In genomic region chr7:150373049-150373801, GRCh38 we compare ENCODE assay signal across 10 cellular contexts. TPM values are rescaled to one million over a fixed set of nuclear protein-coding genes. Genes with fewer than 3 reads are reported as not detected.
DNase-seq lines count a peak whose midpoint lies in the region; ATAC-seq and TF ChIP-seq lines count a peak whose summit lies in the region.
"Had no signal": no experiment of that assay in that cellular context is flagged by ENCODE, and none has a peak within 500 bp of the region (broad histone marks: within the 10 kb centered on the region; RNA-seq: fewer than 3 reads in every experiment).

No MANE protein-coding gene starts in this region.

- no peak for ATAC-seq in activated CD8-positive, alpha-beta T cell treated with anti-CD3 and anti-CD28 coated beads for 36 hours
- no peak for ATAC-seq in activated CD8-positive, alpha-beta T cell treated with anti-CD3 and anti-CD28 coated beads, Interleukin-2, amount 10 ng/mL, durations not matched to agents 7 days and 5 days
- no peak for ATAC-seq in PC-3
- peak; percentile 36 for ATAC-seq in left ventricle myocardium superior
- no peak for ATAC-seq in stimulated activated effector memory CD8-positive, alpha-beta T cell treated with anti-CD3 and anti-CD28 coated beads, Interleukin-12 subunit alpha, Interleukin-12 subunit beta, amount 100 ng/mL, for 72 hours
- ATAC-seq in left lobe of liver: no peak
- ATAC-seq in HG02840 (IDR thresholded peaks at IDR 0.05; ENCODE audit: low FRiP score, unreplicated experiment): no peak

- POLR2A ChIA-PET in activated CD8-positive, alpha-beta T cell treated with anti-CD3 and anti-CD28 coated beads for 36 hours (lab: Charles Lee): interaction anchor here (1.2 kb wide), 1 partner anchor 60 kb away, joined by 3 read pairs; no protein-coding TSS in a partner anchor
- POLR2A ChIA-PET in activated CD8-positive, alpha-beta T cell treated with anti-CD3 and anti-CD28 coated beads, Interleukin-2, amount 10 ng/mL, durations not matched to agents 7 days and 5 days (lab: Charles Lee): no interaction called here
- POLR2A ChIA-PET in PC-3 (lab: Charles Lee; ENCODE audit: unreplicated experiment): interaction anchor here (0.5 kb wide), 1 partner anchor 1184 kb away, joined by 3 read pairs; no protein-coding TSS in a partner anchor

- no peak overlapping the region for H3K4me3 Mint-ChIP-seq in activated CD8-positive, alpha-beta T cell treated with anti-CD3 and anti-CD28 coated beads for 36 hours
- no peak overlapping the region for H3K4me3 Mint-ChIP-seq in activated CD8-positive, alpha-beta T cell treated with anti-CD3 and anti-CD28 coated beads, Interleukin-2, amount 10 ng/mL, durations not matched to agents 7 days and 5 days
- no peak overlapping the region for H3K4me3 Mint-ChIP-seq in stimulated activated effector memory CD8-positive, alpha-beta T cell treated with anti-CD3 and anti-CD28 coated beads, Interleukin-12 subunit alpha, Interleukin-12 subunit beta, amount 100 ng/mL, for 72 hours
- H3K4me3 Mint-ChIP-seq in activated T-helper 2 cell treated with anti-CD3 and anti-CD28 coated beads, Interferon-gamma antibody, Interleukin-2, Interleukin-4, amounts not matched to agents 10 μg/mL and 5 μg/mL and 100 μg/mL, durations not matched to agents 14 hours and 24 hours and 36 hours (ENCODE audit: low read depth): no peak overlapping the region

- no peaks in the 10 kb centered on the region for H3K27me3 ChIP-seq in PC-3 (ENCODE audit: low read length)

- no peak overlapping the region for H2AFZ ChIP-seq in PC-3 (ENCODE audit: low read length)

- H3K27ac Mint-ChIP-seq in activated CD8-positive, alpha-beta T cell treated with anti-CD3 and anti-CD28 coated beads for 36 hours: peak overlapping the region; percentile 57
- H3K27ac Mint-ChIP-seq in activated CD8-positive, alpha-beta T cell treated with anti-CD3 and anti-CD28 coated beads, Interleukin-2, amount 10 ng/mL, durations not matched to agents 7 days and 5 days: no peak overlapping the region
- H3K27ac Mint-ChIP-seq in stimulated activated effector memory CD8-positive, alpha-beta T cell treated with anti-CD3 and anti-CD28 coated beads, Interleukin-12 subunit alpha, Interleukin-12 subunit beta, amount 100 ng/mL, for 72 hours: peak overlapping the region; percentile 20
- H3K27ac Mint-ChIP-seq in activated T-helper 2 cell treated with anti-CD3 and anti-CD28 coated beads, Interferon-gamma antibody, Interleukin-2, Interleukin-4, amounts not matched to agents 10 μg/mL and 5 μg/mL and 100 μg/mL, durations not matched to agents 14 hours and 24 hours and 36 hours: no peak overlapping the region

- H4K20me1 ChIP-seq in PC-3 (ENCODE audit: low read length): 0 out of 2 replicates have a peak, but pooled peaks cover 11% of the 10 kb centered on the region

- no peaks in the 10 kb centered on the region for H3K27me3 Mint-ChIP-seq in activated CD8-positive, alpha-beta T cell treated with anti-CD3 and anti-CD28 coated beads for 36 hours
- no peaks in the 10 kb centered on the region for H3K27me3 Mint-ChIP-seq in activated CD8-positive, alpha-beta T cell treated with anti-CD3 and anti-CD28 coated beads, Interleukin-2, amount 10 ng/mL, durations not matched to agents 7 days and 5 days (ENCODE audit: low read depth)
- no peaks in the 10 kb centered on the region for H3K27me3 Mint-ChIP-seq in activated T-helper 2 cell treated with anti-CD3 and anti-CD28 coated beads, Interferon-gamma antibody, Interleukin-2, Interleukin-4, amounts not matched to agents 10 μg/mL and 5 μg/mL and 100 μg/mL, durations not matched to agents 14 hours and 24 hours and 36 hours (ENCODE audit: low read depth)

- H3K4me1 ChIP-seq in PC-3 (ENCODE audit: insufficient read depth, low read length): peaks cover 21% of the 10 kb centered on the region

- peaks cover 52% of the 10 kb centered on the region for H3K79me2 ChIP-seq in PC-3 (ENCODE audit: low read length)

- no peaks in the 10 kb centered on the region for H3K9me3 ChIP-seq in PC-3 (ENCODE audit: low read length)

- no peaks in the 10 kb centered on the region for H3K36me3 ChIP-seq in PC-3 (ENCODE audit: low read depth, low read length)

- no peak overlapping the region for H3K4me3 ChIP-seq in PC-3 (ENCODE audit: low read length)

- peaks cover 5% of the 10 kb centered on the region for H3F3A ChIP-seq in PC-3 (ENCODE audit: low read length, unreplicated experiment)

- no peaks in the 10 kb centered on the region for H3K9me2 ChIP-seq in PC-3 (replicated peaks; ENCODE audit: low read length)

- no peak overlapping the region for H3K27ac ChIP-seq in PC-3 (ENCODE audit: low read length)

- H3K9ac ChIP-seq in PC-3 (ENCODE audit: low read length): no peak overlapping the region

- H3K9me3 Mint-ChIP-seq in activated CD8-positive, alpha-beta T cell treated with anti-CD3 and anti-CD28 coated beads for 36 hours: no peaks in the 10 kb centered on the region
- no peaks in the 10 kb centered on the region for H3K9me3 Mint-ChIP-seq in activated CD8-positive, alpha-beta T cell treated with anti-CD3 and anti-CD28 coated beads, Interleukin-2, amount 10 ng/mL, durations not matched to agents 7 days and 5 days (ENCODE audit: insufficient read depth)
- H3K9me3 Mint-ChIP-seq in stimulated activated effector memory CD8-positive, alpha-beta T cell treated with anti-CD3 and anti-CD28 coated beads, Interleukin-12 subunit alpha, Interleukin-12 subunit beta, amount 100 ng/mL, for 72 hours: no peaks in the 10 kb centered on the region
- no peaks in the 10 kb centered on the region for H3K9me3 Mint-ChIP-seq in activated T-helper 2 cell treated with anti-CD3 and anti-CD28 coated beads, Interferon-gamma antibody, Interleukin-2, Interleukin-4, amounts not matched to agents 10 μg/mL and 5 μg/mL and 100 μg/mL, durations not matched to agents 14 hours and 24 hours and 36 hours

- H3K4me2 ChIP-seq in PC-3 (ENCODE audit: low read length): no peak overlapping the region

- H3K36me3 Mint-ChIP-seq in activated CD8-positive, alpha-beta T cell treated with anti-CD3 and anti-CD28 coated beads for 36 hours (ENCODE audit: low read depth): peaks cover 31% of the 10 kb centered on the region
- H3K36me3 Mint-ChIP-seq in activated CD8-positive, alpha-beta T cell treated with anti-CD3 and anti-CD28 coated beads, Interleukin-2, amount 10 ng/mL, durations not matched to agents 7 days and 5 days (ENCODE audit: low read depth): peaks cover 22% of the 10 kb centered on the region
- H3K36me3 Mint-ChIP-seq in stimulated activated effector memory CD8-positive, alpha-beta T cell treated with anti-CD3 and anti-CD28 coated beads, Interleukin-12 subunit alpha, Interleukin-12 subunit beta, amount 100 ng/mL, for 72 hours: peaks cover 37% of the 10 kb centered on the region
- peaks cover 52% of the 10 kb centered on the region for H3K36me3 Mint-ChIP-seq in activated T-helper 2 cell treated with anti-CD3 and anti-CD28 coated beads, Interferon-gamma antibody, Interleukin-2, Interleukin-4, amounts not matched to agents 10 μg/mL and 5 μg/mL and 100 μg/mL, durations not matched to agents 14 hours and 24 hours and 36 hours (ENCODE audit: low read depth)

- BruUV-seq in PC-3 (replicated peaks; lab: Mats Ljungman, UMichigan): TSS peak; percentile 1

- no peak for TF ChIP-seq CTCF in activated CD8-positive, alpha-beta T cell treated with anti-CD3 and anti-CD28 coated beads for 36 hours (IDR thresholded peaks at IDR 0.05)
- TF ChIP-seq CTCF in PC-3 (conservative IDR thresholded peaks at IDR 0.05; ENCODE audit: low read depth, low read length): no peak

- peaks cover 68% of the 10 kb centered on the region for H3K4me1 Mint-ChIP-seq in activated CD8-positive, alpha-beta T cell treated with anti-CD3 and anti-CD28 coated beads for 36 hours (ENCODE audit: low read depth)
- peaks cover 44% of the 10 kb centered on the region for H3K4me1 Mint-ChIP-seq in activated CD8-positive, alpha-beta T cell treated with anti-CD3 and anti-CD28 coated beads, Interleukin-2, amount 10 ng/mL, durations not matched to agents 7 days and 5 days (ENCODE audit: low read depth)
- H3K4me1 Mint-ChIP-seq in stimulated activated effector memory CD8-positive, alpha-beta T cell treated with anti-CD3 and anti-CD28 coated beads, Interleukin-12 subunit alpha, Interleukin-12 subunit beta, amount 100 ng/mL, for 72 hours: peaks cover 55% of the 10 kb centered on the region
- H3K4me1 Mint-ChIP-seq in activated T-helper 2 cell treated with anti-CD3 and anti-CD28 coated beads, Interferon-gamma antibody, Interleukin-2, Interleukin-4, amounts not matched to agents 10 μg/mL and 5 μg/mL and 100 μg/mL, durations not matched to agents 14 hours and 24 hours and 36 hours (ENCODE audit: low read depth): peaks cover 45% of the 10 kb centered on the region

- intact Hi-C loops in activated CD8-positive, alpha-beta T cell treated with anti-CD3 and anti-CD28 coated beads for 36 hours (cut with micrococcal nuclease): no loop called here
- intact Hi-C loops in PC-3 (cut with micrococcal nuclease) (no loop called here), left ventricle myocardium superior (cut with micrococcal nuclease) (no loop called here)
- intact Hi-C loops in activated T-helper 2 cell treated with anti-CD3 and anti-CD28 coated beads, Interferon-gamma antibody, Interleukin-2, Interleukin-4, amounts not matched to agents 10 μg/mL and 5 μg/mL and 100 μg/mL, durations not matched to agents 14 hours and 24 hours and 36 hours (cut with micrococcal nuclease): no loop called here

- CTCF ChIA-PET in activated CD8-positive, alpha-beta T cell treated with anti-CD3 and anti-CD28 coated beads for 36 hours (lab: Charles Lee): no interaction called here
- CTCF ChIA-PET in activated CD8-positive, alpha-beta T cell treated with anti-CD3 and anti-CD28 coated beads, Interleukin-2, amount 10 ng/mL, durations not matched to agents 7 days and 5 days (lab: Charles Lee): interaction anchor here (1.5 kb wide), 1 partner anchor 16 kb away, joined by 5 read pairs; no protein-coding TSS in a partner anchor
- CTCF ChIA-PET in PC-3 (lab: Charles Lee): no interaction called here

- DNase-seq in activated CD8-positive, alpha-beta T cell treated with anti-CD3 and anti-CD28 coated beads for 36 hours: no peak
- no peak for DNase-seq in activated CD8-positive, alpha-beta T cell treated with anti-CD3 and anti-CD28 coated beads, Interleukin-2, amount 10 ng/mL, durations not matched to agents 7 days and 5 days
- DNase-seq in PC-3 (no peak), left ventricle myocardium superior (peak; percentile 57), left lobe of liver (ENCODE audit: low spot score) (no peak)
- no peak for DNase-seq in stimulated activated effector memory CD8-positive, alpha-beta T cell treated with anti-CD3 and anti-CD28 coated beads, Interleukin-12 subunit alpha, Interleukin-12 subunit beta, amount 100 ng/mL, for 72 hours (ENCODE audit: low spot score in 2 of 2)
- DNase-seq in activated T-helper 2 cell treated with anti-CD3 and anti-CD28 coated beads, Interferon-gamma antibody, Interleukin-2, Interleukin-4, amounts not matched to agents 10 μg/mL and 5 μg/mL and 100 μg/mL, durations not matched to agents 14 hours and 24 hours and 36 hours (ENCODE audit: low spot score): no peak

RNA-seq across cellular contexts. Expression of gene REPIN1, which starts 4.6 kb away (rescaled TPM):
- total RNA-seq in activated CD8-positive, alpha-beta T cell treated with anti-CD3 and anti-CD28 coated beads for 36 hours: 10 to 100 TPM; 56.0 to 59.2 TPM
- 10 to 100 TPM; 40.9 to 43.1 TPM for total RNA-seq in activated CD8-positive, alpha-beta T cell treated with anti-CD3 and anti-CD28 coated beads, Interleukin-2, amount 10 ng/mL, durations not matched to agents 7 days and 5 days
- 124 and 153 TPM in 2 replicates for total RNA-seq in PC-3 (2014; rRNA removed)
- total RNA-seq in left ventricle myocardium superior: 131 TPM
- total RNA-seq in activated T-helper 2 cell treated with anti-CD3 and anti-CD28 coated beads, Interferon-gamma antibody, Interleukin-2, Interleukin-4, amounts not matched to agents 10 μg/mL and 5 μg/mL and 100 μg/mL, durations not matched to agents 14 hours and 24 hours and 36 hours: 81.5 and 82.2 TPM in 2 replicates
- 93.5 TPM for total RNA-seq in left lobe of liver

RNA-seq across cellular contexts. Expression of gene ZNF775, which starts 5.9 kb away (rescaled TPM):
- 1 to 10 TPM; 4.7 to 4.9 TPM for total RNA-seq in activated CD8-positive, alpha-beta T cell treated with anti-CD3 and anti-CD28 coated beads for 36 hours
- total RNA-seq in activated CD8-positive, alpha-beta T cell treated with anti-CD3 and anti-CD28 coated beads, Interleukin-2, amount 10 ng/mL, durations not matched to agents 7 days and 5 days: 1 to 10 TPM; 6.7 to 7.7 TPM
- 3.7 and 4.7 TPM in 2 replicates for total RNA-seq in PC-3 (2014; rRNA removed)
- total RNA-seq in left ventricle myocardium superior: 3.0 TPM
- total RNA-seq in activated T-helper 2 cell treated with anti-CD3 and anti-CD28 coated beads, Interferon-gamma antibody, Interleukin-2, Interleukin-4, amounts not matched to agents 10 μg/mL and 5 μg/mL and 100 μg/mL, durations not matched to agents 14 hours and 24 hours and 36 hours: 4.5 and 5.5 TPM in 2 replicates
- 0.88 TPM for total RNA-seq in left lobe of liver

RNA-seq across cellular contexts. Expression of gene RARRES2, which starts 31.8 kb away (rescaled TPM):
- total RNA-seq in activated CD8-positive, alpha-beta T cell treated with anti-CD3 and anti-CD28 coated beads for 36 hours: not detected
- total RNA-seq in activated CD8-positive, alpha-beta T cell treated with anti-CD3 and anti-CD28 coated beads, Interleukin-2, amount 10 ng/mL, durations not matched to agents 7 days and 5 days: not detected
- total RNA-seq in PC-3 (2014; rRNA removed): 1.6 TPM in 1 of 2 replicates, not detected in the other
- 18.7 TPM for total RNA-seq in left ventricle myocardium superior
- total RNA-seq in activated T-helper 2 cell treated with anti-CD3 and anti-CD28 coated beads, Interferon-gamma antibody, Interleukin-2, Interleukin-4, amounts not matched to agents 10 μg/mL and 5 μg/mL and 100 μg/mL, durations not matched to agents 14 hours and 24 hours and 36 hours: not detected in 2 replicates
- total RNA-seq in left lobe of liver: 852 TPM
- total RNA-seq: glomerular endothelial cell, HT1080 had no signal

RNA-seq across cellular contexts. Expression of gene ACTR3C, which starts 49.9 kb away (rescaled TPM):
- 1 to 10 TPM; 2.6 to 2.9 TPM for total RNA-seq in activated CD8-positive, alpha-beta T cell treated with anti-CD3 and anti-CD28 coated beads for 36 hours
- total RNA-seq in activated CD8-positive, alpha-beta T cell treated with anti-CD3 and anti-CD28 coated beads, Interleukin-2, amount 10 ng/mL, durations not matched to agents 7 days and 5 days: 1 to 10 TPM; 4.6 TPM
- 7.8 and 10.8 TPM in 2 replicates for total RNA-seq in PC-3 (2014; rRNA removed)
- 4.0 TPM for total RNA-seq in left ventricle myocardium superior
- total RNA-seq in activated T-helper 2 cell treated with anti-CD3 and anti-CD28 coated beads, Interferon-gamma antibody, Interleukin-2, Interleukin-4, amounts not matched to agents 10 μg/mL and 5 μg/mL and 100 μg/mL, durations not matched to agents 14 hours and 24 hours and 36 hours: 7.0 and 7.9 TPM in 2 replicates
- total RNA-seq in left lobe of liver: 27.6 TPM
- total RNA-seq: HT1080 had no signal

RNA-seq across cellular contexts. Expression of gene LRRC61, which starts 50.1 kb away (rescaled TPM):
- 10 to 100 TPM; 21.8 to 21.9 TPM for total RNA-seq in activated CD8-positive, alpha-beta T cell treated with anti-CD3 and anti-CD28 coated beads for 36 hours
- 10 to 100 TPM; 21.0 to 21.4 TPM for total RNA-seq in activated CD8-positive, alpha-beta T cell treated with anti-CD3 and anti-CD28 coated beads, Interleukin-2, amount 10 ng/mL, durations not matched to agents 7 days and 5 days
- 15.1 and 16.4 TPM in 2 replicates for total RNA-seq in PC-3 (2014; rRNA removed)
- total RNA-seq in left ventricle myocardium superior: 3.7 TPM
- total RNA-seq in activated T-helper 2 cell treated with anti-CD3 and anti-CD28 coated beads, Interferon-gamma antibody, Interleukin-2, Interleukin-4, amounts not matched to agents 10 μg/mL and 5 μg/mL and 100 μg/mL, durations not matched to agents 14 hours and 24 hours and 36 hours: 22.7 and 25.8 TPM in 2 replicates
- total RNA-seq in left lobe of liver: 14.0 TPM
- total RNA-seq: HT1080 had no signal

Comparison
In these comparisons a context has a peak if more than half of its experiments do, and no peak if none do; other contexts are left out.
1. H3K27ac Mint-ChIP-seq: peak in activated CD8-positive, alpha-beta T cell treated with anti-CD3 and anti-CD28 coated beads for 36 hours (single experiment) and stimulated activated effector memory CD8-positive, alpha-beta T cell treated with anti-CD3 and anti-CD28 coated beads, Interleukin-12 subunit alpha, Interleukin-12 subunit beta, amount 100 ng/mL, for 72 hours (single experiment); none in activated CD8-positive, alpha-beta T cell treated with anti-CD3 and anti-CD28 coated beads, Interleukin-2, amount 10 ng/mL, durations not matched to agents 7 days and 5 days (single experiment) and activated T-helper 2 cell treated with anti-CD3 and anti-CD28 coated beads, Interferon-gamma antibody, Interleukin-2, Interleukin-4, amounts not matched to agents 10 μg/mL and 5 μg/mL and 100 μg/mL, durations not matched to agents 14 hours and 24 hours and 36 hours (single experiment).
2. RNA of gene RARRES2, which starts 31.8 kb away (total RNA-seq): 852 TPM in left lobe of liver (single experiment); 18.7 TPM in left ventricle myocardium superior (single experiment), 1.6 TPM in PC-3, not detected in activated T-helper 2 cell treated with anti-CD3 and anti-CD28 coated beads, Interferon-gamma antibody, Interleukin-2, Interleukin-4, amounts not matched to agents 10 μg/mL and 5 μg/mL and 100 μg/mL, durations not matched to agents 14 hours and 24 hours and 36 hours, not detected in activated CD8-positive, alpha-beta T cell treated with anti-CD3 and anti-CD28 coated beads for 36 hours and not detected in activated CD8-positive, alpha-beta T cell treated with anti-CD3 and anti-CD28 coated beads, Interleukin-2, amount 10 ng/mL, durations not matched to agents 7 days and 5 days; every median in the first group is over 10 times any median in the second.